Comparison of ENCODE assay signal across 22 cellular contexts in genomic region chr12:104258476-104259067, GRCh38. TPM values are rescaled to one million over a fixed set of nuclear protein-coding genes. Genes with fewer than 3 reads are reported as not detected.
DNase-seq lines count a peak whose midpoint lies in the region; ATAC-seq, FAIRE-seq and TF ChIP-seq lines count a peak whose summit lies in the region.
"Had no signal": no experiment of that assay in that cellular context is flagged by ENCODE, and none has a peak within 500 bp of the region (broad histone marks: within the 10 kb centered on the region; RNA-seq: fewer than 3 reads in every experiment).

No MANE protein-coding gene starts in this region.

- H2AFZ ChIP-seq in GM23338: peak overlapping the region; percentile 47; the same call in 1 of the 2 replicates
- no peak overlapping the region for H2AFZ ChIP-seq in PC-9
- H2AFZ ChIP-seq: GM23248 had no signal

- H3K4me3 Mint-ChIP-seq in GM23338: no peak overlapping the region

- H3K9me2 ChIP-seq in GM23338 (ENCODE audit: insufficient read depth): no peaks in the 10 kb centered on the region
- H3K9me2 ChIP-seq in PC-9 (ENCODE audit: insufficient read depth): no peaks in the 10 kb centered on the region
- H3K9me2 ChIP-seq: SK-N-SH had no signal

- TF ChIP-seq EP300 in A549 (IDR thresholded peaks at IDR 0.05): no peak

- H3K4me3 ChIP-seq in A549 (no peak overlapping the region), GM23338 (no peak overlapping the region), PC-9 (no peak overlapping the region), fibroblast of the aortic adventitia (ENCODE audit: low read depth, low read length) (no peak overlapping the region)
- H3K4me3 ChIP-seq: GM23248 had no signal

- FAIRE-seq in A549 (lab: Jason Lieb, UNC): no peak
- FAIRE-seq: G401.6 had no signal

- no TSS peak for BruUV-seq in PC-9 (replicated peaks; lab: Mats Ljungman, UMichigan)

- WGBS in A549 (ENCODE audit: missing lambda C conversion rate): 77% methylated on average over 2 of the region's 2 CpGs

- TF ChIP-seq CTCF in A549 (IDR thresholded peaks at IDR 0.05) (no peak), GM23338 (conservative IDR thresholded peaks at IDR 0.05; ENCODE audit: low read depth in 2 of 2) (no peak), PC-9 (conservative IDR thresholded peaks at IDR 0.05) (no peak), fibroblast of the aortic adventitia (IDR thresholded peaks at IDR 0.05; ENCODE audit: insufficient read depth, low read length) (no peak)

- intact Hi-C loops in PC-9 (cut with micrococcal nuclease; ENCODE audit: unreplicated experiment): loop anchor here (5.0 kb wide), 1 partner anchor 36 kb away; no protein-coding TSS in a partner anchor

- H3K36me3 ChIP-seq in GM23338 (ENCODE audit: insufficient read depth): no peaks in the 10 kb centered on the region
- H3K36me3 ChIP-seq in PC-9 (ENCODE audit: low read depth): no peaks in the 10 kb centered on the region

- TF ChIP-seq POLR2A in A549 (IDR thresholded peaks at IDR 0.05; ENCODE audit: low read length): no peak

- no peaks in the 10 kb centered on the region for H3K79me2 ChIP-seq in GM23338 (replicated peaks; ENCODE audit: insufficient read depth)
- H3K79me2 ChIP-seq in PC-9 (ENCODE audit: low read depth): no peaks in the 10 kb centered on the region

- peaks cover 34% of the 10 kb centered on the region for H3K4me1 ChIP-seq in A549
- peaks cover under 1% of the 10 kb centered on the region for H3K4me1 ChIP-seq in GM23338 (ENCODE audit: insufficient read depth)
- peaks cover 30% of the 10 kb centered on the region for H3K4me1 ChIP-seq in PC-9 (replicated peaks; ENCODE audit: insufficient read depth)

- H3K27me3 ChIP-seq in GM23338 (ENCODE audit: insufficient read depth): no peaks in the 10 kb centered on the region
- no peaks in the 10 kb centered on the region for H3K27me3 ChIP-seq in PC-9 (ENCODE audit: insufficient read depth, low read depth)

- DNase-seq in A549 (ENCODE audit: low read depth in 1 of 2, low spot score in 1 of 2) (no peak), GM23338 (ENCODE audit: low spot score) (no peak), PC-9 (no peak), fibroblast of the aortic adventitia (ENCODE audit: low read depth) (peak; percentile 45), ACHN (no peak)
- DNase-seq in activated CD8-positive, alpha-beta memory T cell treated with anti-CD3 and anti-CD28 coated beads, Interleukin-2, amount 50 U/mL, for 48 hours: no peak
- DNase-seq: AML-193; DND-41; GM23248; HCEC 1CT; KBM-7; NCI-H1436; NCI-H1930; NCI-H446; NCI-H69; NK-92 treated with Interleukin-12 subunit alpha and Interleukin-12 subunit beta, amount 100 ng/mL, for 24 hours; SHP77 treated with DMSO at 0.1 percent for 48 hours; SK-N-SH; T-helper 1 cell had no signal

- H3F3A ChIP-seq in GM23338 (replicated peaks; ENCODE audit: low read depth): no peaks in the 10 kb centered on the region
- H3F3A ChIP-seq in PC-9 (ENCODE audit: insufficient read depth, low read depth): peaks cover 27% of the 10 kb centered on the region

- no peak overlapping the region for H3K27ac Mint-ChIP-seq in GM23338

- no peaks in the 10 kb centered on the region for H3K36me3 Mint-ChIP-seq in GM23338 (ENCODE audit: low read depth)

- no peak for TF ChIP-seq RAD21 in A549 (conservative IDR thresholded peaks at IDR 0.05 in 1 of 2, IDR thresholded peaks at IDR 0.05 in 1 of 2)

- H3K27ac ChIP-seq in A549 (peak overlapping the region; percentile 30 to 57; a peak in 4 of 6 replicates), GM23338 (ENCODE audit: low read depth) (no peak overlapping the region), PC-9 (peak overlapping the region; percentile 38; the same call in 1 of the 2 replicates)
- H3K27ac ChIP-seq: C4-2B, GM23248 had no signal

- peaks cover 3% of the 10 kb centered on the region for H3K4me1 Mint-ChIP-seq in GM23338

- in situ Hi-C loops in ACHN (cut with HindIII; ENCODE audit: low pct_ligation_motif_present, low pct_unique_long_range_greater_than_20kb, low sequenced_read_pairs): no loop called here

- POLR2A ChIA-PET in A549 (lab: Yijun Ruan, JAX) (interaction anchor here (0.6 to 1.4 kb wide), 2 partner anchors 37 to 53 kb away, joined by 4 to 6 read pairs; no protein-coding TSS in a partner anchor), PC-9 (lab: Charles Lee; ENCODE audit: unreplicated experiment) (interaction anchor here (0.6 to 0.7 kb wide), 3 partner anchors 19 to 32 kb away, joined by 3 to 14 read pairs (median 7); no protein-coding TSS in a partner anchor)

- CTCF ChIA-PET in A549 (lab: Yijun Ruan, JAX): interaction anchor here (0.6 to 1.5 kb wide), 6 partner anchors 8 to 38 kb away, joined by 3 to 5 read pairs (median 3); no protein-coding TSS in a partner anchor
- CTCF ChIA-PET in PC-9 (lab: Charles Lee): no interaction called here

- no peaks in the 10 kb centered on the region for H3K9me3 Mint-ChIP-seq in GM23338

- H3K4me2 ChIP-seq in A549 (no peak overlapping the region), GM23338 (no peak overlapping the region), PC-9 (no peak overlapping the region)
- H3K4me2 ChIP-seq: SK-N-SH had no signal

- no peaks in the 10 kb centered on the region for H4K20me1 ChIP-seq in GM23338 (replicated peaks; ENCODE audit: insufficient read depth)
- H4K20me1 ChIP-seq in PC-9 (ENCODE audit: insufficient read depth): no peaks in the 10 kb centered on the region

- peaks cover 2% of the 10 kb centered on the region for H3K27me3 Mint-ChIP-seq in GM23338 (ENCODE audit: insufficient read depth, low read depth, poor library complexity)

- ATAC-seq in A549 (no peak), GM23338 (no peak), HG02623 (IDR thresholded peaks at IDR 0.05; ENCODE audit: unreplicated experiment) (no peak)

- no peaks in the 10 kb centered on the region for H3K9me3 ChIP-seq in A549
- H3K9me3 ChIP-seq in PC-9 (ENCODE audit: insufficient read depth, low read depth): no peaks in the 10 kb centered on the region
- H3K9me3 ChIP-seq: SK-N-SH had no signal

TF ChIP-seq in A549, 52 proteins besides CTCF, POLR2A, EP300 and RAD21:
- TF ChIP-seq FOSL2 (IDR thresholded peaks at IDR 0.05) (no peak), FOSL2 (CRISPR knock-in tag; IDR thresholded peaks at IDR 0.05) (peak; percentile 5; the same call in 1 of the 2 replicates), FOSB (CRISPR knock-in tag; IDR thresholded peaks at IDR 0.05) (no peak)
TF ChIP-seq in A549: peak in this region for 1.

TF ChIP-seq in GM23338, 12 proteins besides CTCF, POLR2A, EP300 and RAD21 (continues in another document):
- TF ChIP-seq POLR2AphosphoS5 (IDR thresholded peaks at IDR 0.05; ENCODE audit: low read depth): no peak
- no peak for TF ChIP-seq EZH2 (IDR thresholded peaks at IDR 0.05; ENCODE audit: low read depth, unreplicated experiment)
- TF ChIP-seq ZNF331 (CRISPR knock-in tag; IDR thresholded peaks at IDR 0.05; ENCODE audit: low read depth): no peak

RNA-seq across cellular contexts. Expression of gene TXNRD1, which starts 43.0 kb away (rescaled TPM):
- polyA plus RNA-seq in A549 (2011; rRNA removed): 1,230 and 1,348 TPM in 2 replicates
- polyA plus RNA-seq in A549 (2012; cell fraction: cytosol; rRNA removed): 1,014 and 1,157 TPM in 2 replicates
- polyA plus RNA-seq in A549 (2012; cell fraction: nucleus; rRNA removed): 1,072 and 1,429 TPM in 2 replicates
- polyA plus RNA-seq in A549 (2017; fragmentation: RNase III; extraction: RNeasy Plus Mini Kit Qiagen cat#74134 plus additional on column Dnase treatment): 820 to 990 TPM (median 899 TPM) in 3 replicates
- polyA minus RNA-seq in A549 (2011; rRNA and poly(A)+ RNA removed): 1,720 and 1,870 TPM in 2 replicates
- total RNA-seq in GM23338 (2014; rRNA removed; shearing (Covaris generic)): 127 and 135 TPM in 2 replicates
- 108 and 115 TPM in 2 replicates for polyA plus RNA-seq in GM23338 (2016; fragmentation: Nextera tagmentation; extraction: Ambion mirVana)
- total RNA-seq in PC-9 (2021): 1,205 and 1,250 TPM in 2 replicates
- 350 and 651 TPM in 2 replicates for total RNA-seq in fibroblast of the aortic adventitia (ENCODE audit: low replicate concordance)

RNA-seq across cellular contexts. Expression of gene EID3, which starts 45.0 kb away (rescaled TPM):
- polyA plus RNA-seq in A549 (2011; rRNA removed) (9.3 and 12.2 TPM in 2 replicates), A549 (2017; fragmentation: RNase III; extraction: RNeasy Plus Mini Kit Qiagen cat#74134 plus additional on column Dnase treatment) (6.8 to 7.5 TPM (median 6.9 TPM) in 3 replicates), GM23338 (2016; fragmentation: Nextera tagmentation; extraction: Ambion mirVana) (3.3 and 3.9 TPM in 2 replicates)
- polyA plus RNA-seq in A549 (2012; cell fraction: cytosol; rRNA removed): 7.2 and 10.3 TPM in 2 replicates
- polyA plus RNA-seq in A549 (2012; cell fraction: nucleus; rRNA removed): 50.2 and 53.0 TPM in 2 replicates
- 20.7 and 22.7 TPM in 2 replicates for polyA minus RNA-seq in A549 (2011; rRNA and poly(A)+ RNA removed)
- 3.4 and 8.8 TPM in 2 replicates for total RNA-seq in GM23338 (2014; rRNA removed; shearing (Covaris generic))
- total RNA-seq in PC-9 (2021) (42.4 and 47.4 TPM in 2 replicates), fibroblast of the aortic adventitia (ENCODE audit: low replicate concordance) (14.9 and 55.9 TPM in 2 replicates)
